Comparison of ENCODE assay signal across 34 cellular contexts in the genomic region with DNA sequence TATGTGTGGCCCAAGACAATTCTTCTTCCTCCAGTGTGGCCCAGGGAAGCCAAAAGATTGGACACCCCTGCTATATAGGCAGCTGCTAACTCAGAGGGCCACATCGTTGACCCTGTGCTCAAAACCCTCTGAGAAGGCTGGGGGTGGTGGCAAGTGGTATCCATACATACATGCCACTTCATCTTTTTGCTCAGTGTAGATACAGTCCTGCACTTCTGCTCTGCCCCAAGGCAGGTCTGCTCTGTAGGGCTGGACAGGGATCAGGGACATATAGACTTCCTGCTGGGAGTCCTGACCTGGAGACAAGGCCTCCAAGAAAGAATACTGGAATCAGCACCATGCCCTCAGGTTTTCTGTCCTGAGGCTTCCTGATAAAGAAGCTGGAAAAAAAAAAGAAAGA. TPM values are rescaled to one million over a fixed set of nuclear protein-coding genes. Genes with fewer than 3 reads are reported as not detected.
"Had no signal": no experiment of that assay in that cellular context is flagged by ENCODE, and none has a peak within 500 bp of the region (broad histone marks: within the 10 kb centered on the region; RNA-seq: fewer than 3 reads in every experiment).

No MANE protein-coding gene starts in this region.

- H3K4me3 ChIP-seq: MG63 had no signal

- DNase-seq: Kasumi-1, KG1, MG63, MM.1S, MV-4-11, NCI-H1092, NCI-H1092 treated with DMSO at 0.1 percent for 48 hours, NCI-H1105, NCI-H1105 treated with DMSO at 0.1 percent for 48 hours, NCI-H1417 treated with DMSO at 0.1 percent for 48 hours, NCI-H1436, NCI-H1436 treated with DMSO at 0.1 percent for 48 hours, NCI-H146, NCI-H1694, NCI-H1694 treated with DMSO at 0.1 percent for 48 hours, NCI-H187 treated with DMSO at 0.1 percent for 48 hours, NCI-H1930, NCI-H2029, NCI-H2029 treated with DMSO at 0.1 percent for 48 hours, NCI-H2081, NCI-H2081 treated with DMSO at 0.1 percent for 48 hours, NCI-H2107, NCI-H2171, NCI-H2171 treated with DMSO at 0.1 percent for 48 hours, NCI-H2227 treated with DMSO at 0.1 percent for 48 hours, NCI-H226, NCI-H345, NCI-H446, NCI-H446 treated with DMSO at 0.1 percent for 48 hours, NCI-H510A had no signal

- H3K9ac ChIP-seq: KMS-11 had no signal

- H3K36me3 ChIP-seq: MG63 had no signal

- H3K27ac ChIP-seq: KMS-11 had no signal

- H3K9me3 ChIP-seq: MG63 had no signal

- H3K4me2 ChIP-seq: KMS-11 had no signal

RNA-seq across cellular contexts. Expression of gene HCN4, which starts 4.5 kb away (rescaled TPM):
- total RNA-seq: LHCN-M2, MCF 10A, NCI-H460 had no signal
